In the genomic region with DNA sequence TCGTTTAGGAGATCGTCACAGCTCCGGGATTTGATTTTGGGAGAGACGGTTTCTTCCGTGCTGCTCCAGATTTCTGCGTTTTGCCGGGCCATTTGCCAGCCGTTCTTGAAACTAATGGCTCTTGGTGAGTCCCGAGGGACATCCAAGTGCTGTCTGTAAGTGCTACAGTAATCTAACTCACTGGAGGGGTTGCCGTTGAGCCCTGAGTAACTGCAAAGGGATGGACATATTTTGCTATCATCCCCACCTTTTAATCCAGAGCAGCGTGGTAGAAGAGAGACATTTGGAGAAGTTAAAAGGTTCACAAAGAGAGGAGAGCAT, we compare ENCODE assay signal across 24 cellular contexts.
DNase-seq lines count a peak whose midpoint lies in the region; ATAC-seq, FAIRE-seq and TF ChIP-seq lines count a peak whose summit lies in the region.
"Had no signal": no experiment of that assay in that cellular context is flagged by ENCODE, and none has a peak within 500 bp of the region (broad histone marks: within the 10 kb centered on the region; RNA-seq: fewer than 3 reads in every experiment).

No MANE protein-coding gene starts in this region.

- TF ChIP-seq CTCF in heart left ventricle (IDR thresholded peaks at IDR 0.05) (no peak), HepG2 (CRISPR knock-in tag; IDR thresholded peaks at IDR 0.05) (no peak)

- H4K20me1 ChIP-seq in HepG2 (ENCODE audit: insufficient read depth, low read length): no peaks in the 10 kb centered on the region
- H4K20me1 ChIP-seq: BLaER1 had no signal

- no peak for FAIRE-seq in HepG2 (lab: Jason Lieb, UNC)

- no peak for DNase-seq in Right ventricle myocardium inferior (ENCODE audit: missing footprints)
- DNase-seq in cardiac septum (ENCODE audit: low spot score): no peak
- peak; percentile 55 to 72 for DNase-seq in NCI-H524 (lab: John Stamatoyannopoulos, UW)
- DNase-seq in heart left ventricle: peak in 1 of 5 donors; percentile 72
- DNase-seq in HepG2 (ENCODE audit: low spot score): no peak
- no peak for DNase-seq in hepatic stellate cell (ENCODE audit: low spot score)
- DNase-seq: 8988T; CD4-positive, CD25-positive, alpha-beta regulatory T cell; DMS153; NCI-H1048; NCI-H1417 treated with DMSO at 0.1 percent for 48 hours; NCI-H1694 treated with DMSO at 0.1 percent for 48 hours; NCI-H2081 treated with DMSO at 0.1 percent for 48 hours; NCI-H446 treated with DMSO at 0.1 percent for 48 hours; NCI-H69; NK-92 treated with Interleukin-12 subunit alpha and Interleukin-12 subunit beta, amount 100 ng/mL, for 24 hours; PC-3; T-cell had no signal

- no peak overlapping the region for H3K9ac ChIP-seq in HepG2 (ENCODE audit: insufficient read depth, low read depth, low read length)
- H3K9ac ChIP-seq: BLaER1 had no signal

- H3K4me3 ChIP-seq in heart left ventricle: no peak overlapping the region
- no peak overlapping the region for H3K4me3 ChIP-seq in HepG2 (replicated peaks in 1 of 3; ENCODE audit: insufficient read depth in 1 of 3, low read depth in 2 of 3, low read length in 3 of 3)
- H3K4me3 ChIP-seq: BLaER1, SJSA1 had no signal

- intact Hi-C loops in Right ventricle myocardium inferior (cut with DNase I): no loop called here
- intact Hi-C loops in cardiac septum (cut with DNase I): no loop called here
- intact Hi-C loops in heart left ventricle (cut with DNase I): no loop called here
- intact Hi-C loops in HepG2 (cut with micrococcal nuclease; ENCODE audit: unreplicated experiment): no loop called here

- no peaks in the 10 kb centered on the region for H3K79me2 ChIP-seq in HepG2 (ENCODE audit: insufficient read depth, low read length)

- peak; percentile 31 for ATAC-seq in Right ventricle myocardium inferior
- peak in 3 of 4 donors; percentile 11 to 23 (median 19) for ATAC-seq in heart left ventricle
- ATAC-seq in HG03025 (IDR thresholded peaks at IDR 0.05; ENCODE audit: low FRiP score, unreplicated experiment): no peak
- no peak for ATAC-seq in HepG2
- no peak for ATAC-seq in HG02973 (IDR thresholded peaks at IDR 0.05; ENCODE audit: unreplicated experiment)
- ATAC-seq: HCT116, PC-3, T-cell had no signal

- CTCF ChIA-PET in HepG2 (lab: Yijun Ruan, JAX; ENCODE audit: low intra/inter-chr PET ratio, low total read pairs): no interaction called here

- no peak overlapping the region for H2AFZ ChIP-seq in HepG2 (ENCODE audit: low read length)

- no peak for TF ChIP-seq RAD21 in HepG2 (CRISPR knock-in tag; IDR thresholded peaks at IDR 0.05)

- in situ Hi-C loops in HepG2 (cut with HindIII; ENCODE audit: extremely low pct_ligation_motif_present, low pct_unique_long_range_greater_than_20kb): no loop called here

- 55 to 73% (median 65%) methylated on average over 11 of the region's 11 CpGs for WGBS in heart left ventricle, 4 donors
- 99% methylated on average over 11 of the region's 11 CpGs for WGBS in HepG2 (ENCODE audit: low lambda C conversion rate)

- peak overlapping the region in 1 of 12 donors; percentile 9 for H3K27ac ChIP-seq in heart left ventricle
- H3K27ac ChIP-seq in HepG2 (ENCODE audit: extremely low read length, insufficient read depth, low read length): no peak overlapping the region
- H3K27ac ChIP-seq: BLaER1, HL-60, SJSA1 had no signal

- H3K9me3 ChIP-seq in heart left ventricle: no peaks in the 10 kb centered on the region
- H3K9me3 ChIP-seq in HepG2 (ENCODE audit: low read length): no peaks in the 10 kb centered on the region
- H3K9me3 ChIP-seq: SJSA1 had no signal

- peaks cover 0 to 99% (median 57%) of the 10 kb centered on the region in 9 donors for H3K36me3 ChIP-seq in heart left ventricle
- H3K36me3 ChIP-seq in HepG2 (replicated peaks in 1 of 2; ENCODE audit: control insufficient read depth in 1 of 2, insufficient read depth in 2 of 2, low read length in 2 of 2): peaks cover 6 to 38% of the 10 kb centered on the region in 2 experiments
- H3K36me3 ChIP-seq: BLaER1, SJSA1 had no signal

- BruUV-seq in HepG2 (replicated peaks; lab: Mats Ljungman, UMichigan): no TSS peak

- H3K27me3 ChIP-seq in heart left ventricle: no peaks in the 10 kb centered on the region
- no peaks in the 10 kb centered on the region for H3K27me3 ChIP-seq in HepG2 (ENCODE audit: control insufficient read depth in 1 of 2, insufficient read depth in 2 of 2, low read length in 2 of 2)
- H3K27me3 ChIP-seq: BLaER1, SJSA1 had no signal

- no peak overlapping the region for H3K4me2 ChIP-seq in HepG2 (ENCODE audit: low read depth, low read length)
- H3K4me2 ChIP-seq: BLaER1 had no signal

- H3K4me1 ChIP-seq in heart left ventricle (peaks cover 0 to 30% (median 0%) of the 10 kb centered on the region in 12 donors), HepG2 (ENCODE audit: insufficient read depth, low read length) (no peaks in the 10 kb centered on the region)
- H3K4me1 ChIP-seq: BLaER1, SJSA1 had no signal

- TF ChIP-seq EP300 in HepG2 (IDR thresholded peaks at IDR 0.05; ENCODE audit: low read depth in 2 of 2, low read length in 2 of 2) (no peak), HepG2 (CRISPR knock-in tag; IDR thresholded peaks at IDR 0.05; ENCODE audit: borderline replicate concordance) (no peak)

- TF ChIP-seq POLR2A in heart left ventricle (IDR thresholded peaks at IDR 0.05) (no peak), HepG2 (IDR thresholded peaks at IDR 0.05; ENCODE audit: insufficient read depth in 1 of 2, low read depth in 2 of 2, low read length in 2 of 2) (no peak)

- POLR2A ChIA-PET in HepG2 (lab: Yijun Ruan, JAX): no interaction called here

TF ChIP-seq in HepG2, 621 proteins besides CTCF, POLR2A, EP300 and RAD21:
- no peak for TF ChIP-seq TBX2 (CRISPR knock-in tag; IDR thresholded peaks at IDR 0.05; ENCODE audit: borderline replicate concordance)

Comparison
In these comparisons a context has a peak if more than half of its experiments do, and no peak if none do; other contexts are left out.
1. ATAC-seq: peak in Right ventricle myocardium inferior (single experiment) and heart left ventricle (3 of 4); none in HG03025 (single experiment), HepG2 (single experiment) and HG02973 (single experiment).
2. DNase-seq: peak in NCI-H524 (2 of 2); none in Right ventricle myocardium inferior (single experiment), cardiac septum (single experiment), HepG2 (single experiment) and hepatic stellate cell (single experiment).